Comparison of ENCODE assay signal across 8 cellular contexts in the genomic region with DNA sequence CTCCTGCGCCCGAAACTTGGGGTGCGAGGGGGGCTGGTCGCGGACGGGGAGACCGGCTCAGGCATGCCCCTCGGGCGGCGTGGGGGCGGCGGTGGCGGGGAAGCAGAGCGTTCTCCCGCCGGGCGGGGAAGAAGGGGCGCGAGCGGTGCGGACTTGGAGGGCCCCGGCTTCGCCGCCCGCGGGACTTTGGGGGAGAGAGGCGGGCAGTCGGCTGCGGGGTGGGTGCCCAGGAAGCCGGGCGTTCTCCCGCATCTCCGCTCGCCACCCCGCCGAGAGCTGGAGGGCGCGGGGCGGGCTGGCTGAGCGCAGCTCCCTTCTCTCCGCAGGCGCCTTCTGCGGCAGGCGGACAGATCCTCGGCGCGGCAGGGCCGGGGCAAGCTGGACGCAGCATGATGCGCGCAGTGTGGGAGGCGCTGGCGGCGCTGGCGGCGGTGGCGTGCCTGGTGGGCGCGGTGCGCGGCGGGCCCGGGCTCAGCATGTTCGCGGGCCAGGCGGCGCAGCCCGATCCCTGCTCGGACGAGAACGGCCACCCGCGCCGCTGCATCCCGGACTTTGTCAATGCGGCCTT. TPM values are rescaled to one million over a fixed set of nuclear protein-coding genes. Genes with fewer than 3 reads are reported as not detected.
A peak's percentile ranks its signal among the peaks of the same experiment; 100 is the strongest.
DNase-seq lines count a peak whose midpoint lies in the region; ATAC-seq, FAIRE-seq and TF ChIP-seq lines count a peak whose summit lies in the region.

No MANE protein-coding gene starts in this region.

- peak overlapping the region; percentile 60 for H3K4me3 ChIP-seq in PC-3 (ENCODE audit: low read length)
- peak overlapping the region; percentile 17 to 73 (median 56) for H3K4me3 ChIP-seq in dorsolateral prefrontal cortex
- H3K4me3 ChIP-seq in mesodermal cell (ENCODE audit: extremely low read depth, insufficient read depth, low read length, poor library complexity, severe bottlenecking), result peak overlapping the region; percentile 49
- H3K4me3 ChIP-seq in vagina, result peak overlapping the region; percentile 63 to 67

- no peaks in the 10 kb centered on the region for H3F3A ChIP-seq in PC-3 (ENCODE audit: low read length, unreplicated experiment)

- FAIRE-seq in GM12892 (lab: Jason Lieb, UNC), result no peak

- no peak for TF ChIP-seq POLR2A in GM12892 (IDR thresholded peaks at IDR 0.05; ENCODE audit: low read depth, low read length)
- TF ChIP-seq POLR2A in vagina (IDR thresholded peaks at IDR 0.05), result no peak

- DNase-seq in GM12892 (ENCODE audit: insufficient read length), result peak; percentile 43
- DNase-seq in PC-3, result no peak
- DNase-seq in dorsolateral prefrontal cortex, result no peak
- no peak for DNase-seq in vagina (ENCODE audit: extremely low spot score in 2 of 2)
- no peak for DNase-seq in NCI-H2196 treated with DMSO at 0.1 percent for 48 hours (lab: John Stamatoyannopoulos, UW; ENCODE audit: unreplicated experiment)
- DNase-seq in CD1c-positive myeloid dendritic cell (ENCODE audit: extremely low spot score), result no peak

- H3K79me2 ChIP-seq in PC-3 (ENCODE audit: low read length), result no peaks in the 10 kb centered on the region

- no TSS peak for BruUV-seq in PC-3 (replicated peaks; lab: Mats Ljungman, UMichigan)

- no peak overlapping the region for H3K9ac ChIP-seq in PC-3 (ENCODE audit: low read length)

- WGBS in mesodermal cell (ENCODE audit: insufficient coverage in 2 of 2), 2 experiments, result 0 to 1% methylated on average over 36 to 51 of the region's 76 CpGs

- H2AFZ ChIP-seq in PC-3 (ENCODE audit: low read length), result no peak overlapping the region

- no peak for ATAC-seq in PC-3
- ATAC-seq in GM21825 (IDR thresholded peaks at IDR 0.05; ENCODE audit: unreplicated experiment), result no peak

- H3K9me3 ChIP-seq in PC-3 (ENCODE audit: low read length) (no peaks in the 10 kb centered on the region), mesodermal cell (ENCODE audit: control insufficient read depth, low read length) (no peaks in the 10 kb centered on the region), vagina (no peaks in the 10 kb centered on the region)

- no peak for TF ChIP-seq CTCF in PC-3 (conservative IDR thresholded peaks at IDR 0.05; ENCODE audit: low read depth, low read length)
- TF ChIP-seq CTCF in dorsolateral prefrontal cortex (IDR thresholded peaks at IDR 0.05 in 54 of 56, conservative IDR thresholded peaks at IDR 0.05 in 2 of 56; ENCODE audit: low read depth in 1 of 56, partially characterized antibody in 56 of 56), result no peak
- no peak for TF ChIP-seq CTCF in vagina (IDR thresholded peaks at IDR 0.05)

- H4K20me1 ChIP-seq in PC-3 (ENCODE audit: low read length), result no peaks in the 10 kb centered on the region

- CTCF ChIA-PET in PC-3 (lab: Charles Lee), result no interaction called here

- H3K27me3 ChIP-seq in PC-3 (ENCODE audit: low read length) (peaks cover 21% of the 10 kb centered on the region), dorsolateral prefrontal cortex (peaks cover 0 to 84% (median 53%) of the 10 kb centered on the region in 45 donors), vagina (no peaks in the 10 kb centered on the region)

- peak overlapping the region; percentile 77 for H3K4me2 ChIP-seq in PC-3 (ENCODE audit: low read length)

- H3K4me1 ChIP-seq in PC-3 (ENCODE audit: insufficient read depth, low read length) (no peaks in the 10 kb centered on the region), mesodermal cell (ENCODE audit: control insufficient read depth, insufficient read depth, low read length, poor library complexity, severe bottlenecking) (peaks cover 4% of the 10 kb centered on the region), vagina (peaks cover 25% of the 10 kb centered on the region)

- H3K27ac ChIP-seq in PC-3 (ENCODE audit: low read length), result no peak overlapping the region
- H3K27ac ChIP-seq in dorsolateral prefrontal cortex, result peak overlapping the region in 3 of 59 donors; percentile 18 to 67 (median 41)
- H3K27ac ChIP-seq in mesodermal cell (ENCODE audit: low read depth, low read length, severe bottlenecking), result no peak overlapping the region
- peak overlapping the region; percentile 92 for H3K27ac ChIP-seq in vagina

- H3K36me3 ChIP-seq in PC-3 (ENCODE audit: low read depth, low read length) (no peaks in the 10 kb centered on the region), mesodermal cell (ENCODE audit: control insufficient read depth, insufficient read depth, low read length) (no peaks in the 10 kb centered on the region), vagina (no peaks in the 10 kb centered on the region)

- intact Hi-C loops in PC-3 (cut with micrococcal nuclease), result no loop called here
- intact Hi-C loops in dorsolateral prefrontal cortex (cut with DNase I), result no loop called here
- intact Hi-C loops in vagina (cut with DNase I), result no loop called here

- POLR2A ChIA-PET in PC-3 (lab: Charles Lee; ENCODE audit: unreplicated experiment), result no interaction called here

- no peaks in the 10 kb centered on the region for H3K9me2 ChIP-seq in PC-3 (replicated peaks; ENCODE audit: low read length)

RNA-seq across cellular contexts. Expression of a gene that starts 0.8 kb away (rescaled TPM):
- 0.40 TPM for polyA plus RNA-seq in GM12892 (2012; ENCODE audit: missing spikeins)
- total RNA-seq in PC-3 (2014; rRNA removed), result 0.12 and 0.22 TPM in 2 replicates
- total RNA-seq in dorsolateral prefrontal cortex, result 1 to 10 TPM; 2.2 to 9.8 (median 4.0) TPM
- 0.59 TPM for polyA plus RNA-seq in mesodermal cell (2013, experiment 1 of 2)
- 0.30 TPM for polyA plus RNA-seq in mesodermal cell (2013, experiment 2 of 2)
- total RNA-seq in vagina, result 4.7 TPM

RNA-seq across cellular contexts. Expression of a gene that starts 56.6 kb away (rescaled TPM):
- polyA plus RNA-seq in GM12892 (2012; ENCODE audit: missing spikeins), result 45.2 TPM
- total RNA-seq in PC-3 (2014; rRNA removed) (not detected in 2 replicates), dorsolateral prefrontal cortex (10 to 100 TPM in 3 of 120 experiments, 1 to 10 TPM in 117; 1.0 to 14.8 (median 4.9) TPM), vagina (10.6 TPM)
- polyA plus RNA-seq in mesodermal cell (2013, experiment 1 of 2), result 1.00 TPM
- polyA plus RNA-seq in mesodermal cell (2013, experiment 2 of 2), result 0.46 TPM
